Comparison of ENCODE assay signal across 10 cellular contexts in genomic region chr16:66510711-66511614, GRCh38. TPM values are rescaled to one million over a fixed set of nuclear protein-coding genes. Genes with fewer than 3 reads are reported as not detected.
DNase-seq lines count a peak whose midpoint lies in the region; ATAC-seq, FAIRE-seq and TF ChIP-seq lines count a peak whose summit lies in the region.
"Had no signal": no experiment of that assay in that cellular context is flagged by ENCODE, and none has a peak within 500 bp of the region (broad histone marks: within the 10 kb centered on the region; RNA-seq: fewer than 3 reads in every experiment).

No MANE protein-coding gene starts in this region.

- H3K9me3 Mint-ChIP-seq in WTC11: peaks cover 4% of the 10 kb centered on the region; the same call in 1 of the 2 replicates
- H3K9me3 Mint-ChIP-seq: activated T-helper 17 cell treated with anti-CD3 and anti-CD28 coated beads, Interleukin-2, amount 50 U/mL, for 72 hours had no signal

- CTCF ChIA-PET in HEK293 (lab: Yijun Ruan, JAX) (interaction anchor here (0.9 to 2.4 kb wide), 4 partner anchors 41 to 906 kb away, joined by 3 to 7 read pairs (median 4); partner anchors contain the start of genes CKLF and ZDHHC1), WTC11 (lab: Charles Lee) (interaction anchor here (0.7 to 3.9 kb wide), 14 partner anchors 11 to 169 kb away, joined by 3 to 27 read pairs (median 5); partner anchors contain the start of gene TK2)

- no peaks in the 10 kb centered on the region for H3K4me1 ChIP-seq in HEK293 (ENCODE audit: control insufficient read depth, insufficient read depth, low read length)
- peaks cover 45 to 48% of the 10 kb centered on the region in 2 donors for H3K4me1 ChIP-seq in kidney (ENCODE audit: control insufficient read depth in 1 of 2, insufficient read depth in 1 of 2, low read depth in 1 of 2, low read length in 2 of 2)
- H3K4me1 ChIP-seq in skeletal muscle tissue (ENCODE audit: control insufficient read depth in 3 of 3, insufficient read depth in 3 of 3, low read length in 3 of 3): peaks cover 28 to 37% (median 34%) of the 10 kb centered on the region in 3 donors

- H3K9me3 ChIP-seq in HEK293 (ENCODE audit: control insufficient read depth, insufficient read depth, low read depth, low read length) (no peaks in the 10 kb centered on the region), kidney (ENCODE audit: control insufficient read depth in 1 of 2, low read length in 2 of 2) (no peaks in the 10 kb centered on the region), skeletal muscle tissue (ENCODE audit: control insufficient read depth in 3 of 3, low read length in 3 of 3) (no peaks in the 10 kb centered on the region)

- H3K27ac ChIP-seq in HEK293 (ENCODE audit: extremely low read depth, low read depth, low read length) (no peak overlapping the region), kidney (ENCODE audit: low read depth in 2 of 2, low read length in 2 of 2) (peak overlapping the region; percentile 82 to 83), skeletal muscle tissue (ENCODE audit: low read depth, low read length) (peak overlapping the region; percentile 33)

- intact Hi-C loops in kidney (cut with DNase I): no loop called here

- H3K36me3 ChIP-seq in HEK293 (ENCODE audit: control insufficient read depth in 2 of 2, insufficient read depth in 1 of 2, low read length in 2 of 2) (peaks cover 0 to 26% of the 10 kb centered on the region in 2 experiments; a peak in 1 of 3 replicates), kidney (ENCODE audit: control insufficient read depth in 1 of 2, insufficient read depth in 2 of 2, low read length in 2 of 2) (peaks cover 0 to 3% of the 10 kb centered on the region in 2 donors), skeletal muscle tissue (ENCODE audit: control insufficient read depth in 3 of 3, insufficient read depth in 3 of 3, low read length in 3 of 3) (peaks cover 24 to 42% (median 34%) of the 10 kb centered on the region in 3 donors)

- H3K27me3 ChIP-seq in skeletal muscle tissue (ENCODE audit: control insufficient read depth in 3 of 3, insufficient read depth in 3 of 3, low read length in 3 of 3): no peaks in the 10 kb centered on the region

- no peak overlapping the region for H3K9ac ChIP-seq in kidney (ENCODE audit: low read length in 2 of 2)
- H3K9ac ChIP-seq in skeletal muscle tissue (ENCODE audit: low read depth in 1 of 3, low read length in 3 of 3): peak overlapping the region in 1 of 3 donors; percentile 25

- H3K27me3 Mint-ChIP-seq in WTC11 (ENCODE audit: low read depth): no peaks in the 10 kb centered on the region
- H3K27me3 Mint-ChIP-seq: activated T-helper 17 cell treated with anti-CD3 and anti-CD28 coated beads, Interleukin-2, amount 50 U/mL, for 72 hours had no signal

- no peak overlapping the region for H3K27ac Mint-ChIP-seq in WTC11
- H3K27ac Mint-ChIP-seq: activated T-helper 17 cell treated with anti-CD3 and anti-CD28 coated beads, Interleukin-2, amount 50 U/mL, for 72 hours had no signal

- ATAC-seq in WTC11 (peak; percentile 29), GM21619 (IDR thresholded peaks at IDR 0.05; ENCODE audit: unreplicated experiment) (no peak), HG03565 (IDR thresholded peaks at IDR 0.05; ENCODE audit: unreplicated experiment) (no peak)
- ATAC-seq: activated T-helper 17 cell treated with anti-CD3 and anti-CD28 coated beads, Interleukin-2, amount 50 U/mL, for 72 hours had no signal

- DNase-seq in WTC11 (ENCODE audit: low spot score) (no peak), kidney (no peak), NCI-H1092 (lab: John Stamatoyannopoulos, UW) (no peak), OCI-M1 (lab: John Stamatoyannopoulos, UW) (no peak)
- DNase-seq: T-helper 2 cell had no signal

- peaks cover 11% of the 10 kb centered on the region for H3K36me3 Mint-ChIP-seq in WTC11

- TF ChIP-seq CTCF in HEK293 (tag by site-specific recombination; IDR thresholded peaks at IDR 0.05): no peak
- TF ChIP-seq CTCF in WTC11 (IDR thresholded peaks at IDR 0.05): no peak
- TF ChIP-seq CTCF in kidney (IDR thresholded peaks at IDR 0.05; ENCODE audit: borderline replicate concordance, extremely low read depth, insufficient read depth): no peak

- FAIRE-seq in kidney (lab: Jason Lieb, UNC): no peak

- H3K4me3 Mint-ChIP-seq in WTC11: no peak overlapping the region
- H3K4me3 Mint-ChIP-seq: activated T-helper 17 cell treated with anti-CD3 and anti-CD28 coated beads, Interleukin-2, amount 50 U/mL, for 72 hours had no signal

- POLR2A ChIA-PET in HEK293 (lab: Yijun Ruan, JAX): interaction anchor here (1.2 to 1.7 kb wide), 3 partner anchors 9 to 41 kb away, joined by 3 to 10 read pairs (median 4); partner anchors contain the start of gene CKLF
- POLR2A ChIA-PET in WTC11 (lab: Charles Lee): interaction anchor here (0.7 to 1.1 kb wide), 2 partner anchors 20 to 363 kb away, joined by 4 to 9 read pairs; no protein-coding TSS in a partner anchor

- H3K4me3 ChIP-seq in HEK293 (ENCODE audit: low read depth, low read length): no peak overlapping the region
- no peak overlapping the region for H3K4me3 ChIP-seq in kidney (ENCODE audit: low read length in 2 of 2)
- H3K4me3 ChIP-seq in skeletal muscle tissue (ENCODE audit: low read length in 3 of 3): no peak overlapping the region

- peaks cover 33% of the 10 kb centered on the region for H3K4me1 Mint-ChIP-seq in WTC11

TF ChIP-seq in HEK293, 187 proteins besides CTCF, POLR2A, EP300 and RAD21:
- TF ChIP-seq ZNF768 (tag by site-specific recombination; IDR thresholded peaks at IDR 0.05) (0 out of 2 replicates have a peak, but pooled peaks have one; percentile 2), ZNF837 (tag by site-specific recombination; IDR thresholded peaks at IDR 0.05) (no peak)

TF ChIP-seq in WTC11, 78 proteins besides CTCF, POLR2A, EP300 and RAD21 (continues in another document):
- TF ChIP-seq ZBTB43 (CRISPR knock-in tag; IDR thresholded peaks at IDR 0.05) (no peak), GTF2I (CRISPR knock-in tag; conservative IDR thresholded peaks at IDR 0.05) (peak; percentile 57; the same call in 1 of the 2 replicates), AR (CRISPR knock-in tag; IDR thresholded peaks at IDR 0.05) (no peak), SOX15 (CRISPR knock-in tag; IDR thresholded peaks at IDR 0.05) (no peak), MYBL2 (CRISPR knock-in tag; IDR thresholded peaks at IDR 0.05) (no peak), MLX (CRISPR knock-in tag; IDR thresholded peaks at IDR 0.05) (no peak), HMGXB4 (CRISPR knock-in tag; IDR thresholded peaks at IDR 0.05) (no peak)

RNA-seq across cellular contexts. Expression of gene TK2, which starts 39.0 kb away (rescaled TPM):
- 5.0 to 7.6 TPM (median 6.7 TPM) in 3 replicates for total RNA-seq in WTC11 (2021)
- total RNA-seq in kidney: 44.2 TPM
- 31.0 TPM for polyA plus RNA-seq in kidney (ENCODE audit: insufficient read depth, low read depth, low replicate concordance)
- 11.5 TPM for total RNA-seq in skeletal muscle tissue

RNA-seq across cellular contexts. Expression of gene CKLF, which starts 41.4 kb away (rescaled TPM):
- 21.0 to 23.9 TPM (median 23.8 TPM) in 3 replicates for total RNA-seq in WTC11 (2021)
- total RNA-seq in kidney: 42.4 TPM
- polyA plus RNA-seq in kidney (ENCODE audit: insufficient read depth, low read depth, low replicate concordance): 28.7 TPM
- total RNA-seq in skeletal muscle tissue: 34.4 TPM

RNA-seq across cellular contexts. Expression of gene CMTM1, which starts 55.3 kb away (rescaled TPM):
- total RNA-seq in WTC11 (2021): 1.6 to 3.5 TPM (median 2.5 TPM) in 3 replicates
- total RNA-seq in kidney: 4.6 TPM
- not detected for polyA plus RNA-seq in kidney (ENCODE audit: insufficient read depth, low read depth, low replicate concordance)
- total RNA-seq in skeletal muscle tissue: not detected
